ENCODE assay signal across 16 cellular contexts in genomic region chr4:2835978-2836377, GRCh38. TPM values are rescaled to one million over a fixed set of nuclear protein-coding genes. Genes with fewer than 3 reads are reported as not detected.
DNase-seq lines count a peak whose midpoint lies in the region; ATAC-seq and TF ChIP-seq lines count a peak whose summit lies in the region.
"Had no signal": no experiment of that assay in that cellular context is flagged by ENCODE, and none has a peak within 500 bp of the region (broad histone marks: within the 10 kb centered on the region; RNA-seq: fewer than 3 reads in every experiment).

No MANE protein-coding gene starts in this region.

- no peak overlapping the region for H3K14ac ChIP-seq in mesenchymal stem cell (ENCODE audit: low read length in 2 of 2)

- no peaks in the 10 kb centered on the region for H3K27me3 Mint-ChIP-seq in activated CD4-positive, alpha-beta memory T cell treated with anti-CD3 and anti-CD28 coated beads, Interleukin-2, amount 10 ng/mL, durations not matched to agents 7 days and 5 days
- no peaks in the 10 kb centered on the region for H3K27me3 Mint-ChIP-seq in type B pancreatic cell

- H3K4me1 ChIP-seq in left ventricle myocardium inferior (peaks cover 42% of the 10 kb centered on the region), right atrium auricular region (peaks cover 0 to 23% of the 10 kb centered on the region in 2 donors), mesenchymal stem cell (ENCODE audit: control insufficient read depth, insufficient read depth, low read depth, low read length) (peaks cover 63% of the 10 kb centered on the region)

- peak overlapping the region; percentile 11 for H2AK5ac ChIP-seq in mesenchymal stem cell (ENCODE audit: low read length, severe bottlenecking)

- TF ChIP-seq CTCF in left ventricle myocardium inferior (IDR thresholded peaks at IDR 0.05; ENCODE audit: borderline replicate concordance) (no peak), right atrium auricular region (IDR thresholded peaks at IDR 0.05) (no peak), type B pancreatic cell (conservative IDR thresholded peaks at IDR 0.05) (no peak)

- H3K36me3 ChIP-seq in left ventricle myocardium inferior (peaks cover 48% of the 10 kb centered on the region), right atrium auricular region (peaks cover 31% of the 10 kb centered on the region), mesenchymal stem cell (ENCODE audit: control insufficient read depth in 1 of 2, insufficient read depth in 2 of 2, low read depth in 1 of 2, low read length in 2 of 2) (peaks cover 53 to 69% of the 10 kb centered on the region in 2 experiments)
- H3K36me3 ChIP-seq: uterus had no signal

- H3K27me3 ChIP-seq in left ventricle myocardium inferior (ENCODE audit: low read depth): no peaks in the 10 kb centered on the region
- H3K27me3 ChIP-seq in right atrium auricular region: no peaks in the 10 kb centered on the region
- H3K27me3 ChIP-seq in mesenchymal stem cell (ENCODE audit: control insufficient read depth in 1 of 2, insufficient read depth in 1 of 2, low read length in 2 of 2): no peaks in the 10 kb centered on the region
- H3K27me3 ChIP-seq: body of pancreas, uterus had no signal

- H3K36me3 Mint-ChIP-seq in activated CD4-positive, alpha-beta memory T cell treated with anti-CD3 and anti-CD28 coated beads, Interleukin-2, amount 10 ng/mL, durations not matched to agents 7 days and 5 days (ENCODE audit: low read depth): peaks cover 49% of the 10 kb centered on the region
- H3K36me3 Mint-ChIP-seq in type B pancreatic cell: peaks cover 5% of the 10 kb centered on the region

- H3K9ac ChIP-seq in mesenchymal stem cell (ENCODE audit: low read length): no peak overlapping the region

- H3K9me3 Mint-ChIP-seq in activated CD4-positive, alpha-beta memory T cell treated with anti-CD3 and anti-CD28 coated beads, Interleukin-2, amount 10 ng/mL, durations not matched to agents 7 days and 5 days: peaks cover 3% of the 10 kb centered on the region
- H3K9me3 Mint-ChIP-seq in type B pancreatic cell: no peaks in the 10 kb centered on the region

- H3K9me3 ChIP-seq in left ventricle myocardium inferior (replicated peaks): no peaks in the 10 kb centered on the region
- no peaks in the 10 kb centered on the region for H3K9me3 ChIP-seq in right atrium auricular region
- H3K9me3 ChIP-seq in mesenchymal stem cell (ENCODE audit: control insufficient read depth, low read length): no peaks in the 10 kb centered on the region
- H3K9me3 ChIP-seq: body of pancreas, uterus had no signal

- H4K91ac ChIP-seq in mesenchymal stem cell (ENCODE audit: low read length): no peak overlapping the region

- H2BK12ac ChIP-seq in mesenchymal stem cell (ENCODE audit: low read length in 2 of 2): no peak overlapping the region

- H2BK5ac ChIP-seq in mesenchymal stem cell (ENCODE audit: low read depth, low read length, poor library complexity, severe bottlenecking): no peak overlapping the region

- H3K4me2 ChIP-seq in mesenchymal stem cell (ENCODE audit: low read length, poor library complexity, severe bottlenecking): no peak overlapping the region

- no peak for ATAC-seq in HG02623 (IDR thresholded peaks at IDR 0.05; ENCODE audit: unreplicated experiment)
- ATAC-seq: body of pancreas had no signal

- H2BK15ac ChIP-seq in mesenchymal stem cell (ENCODE audit: low read depth, poor library complexity, severe bottlenecking): no peak overlapping the region

- no peak overlapping the region for H2AFZ ChIP-seq in mesenchymal stem cell (ENCODE audit: low read depth, low read length)

- DNase-seq in left ventricle myocardium inferior (peak; percentile 11), right atrium auricular region (ENCODE audit: low spot score) (no peak), mesenchymal stem cell (no peak), type B pancreatic cell (ENCODE audit: extremely low spot score, unreplicated experiment) (peak; percentile 44), SKM-1 treated with dmso at 0.1 percent for 144 hours (lab: John Stamatoyannopoulos, UW; ENCODE audit: unreplicated experiment) (no peak), kidney tubule cell (ENCODE audit: low spot score) (no peak)
- peak; percentile 10 for DNase-seq in activated CD4-positive, alpha-beta memory T cell treated with anti-CD3 and anti-CD28 coated beads, Interleukin-2, amount 10 ng/mL, durations not matched to agents 7 days and 5 days
- DNase-seq: DND-41; effector CD8-positive, alpha-beta T cell; NCI-H2171; SHP77; stimulated activated CD4-positive, alpha-beta T cell treated with anti-CD3 and anti-CD28 coated beads, Interleukin-2, amount 100 ng/mL, for 24 hours had no signal

- 96% methylated on average over 8 of the region's 8 CpGs for WGBS in mesenchymal stem cell

- POLR2A ChIA-PET in activated CD4-positive, alpha-beta memory T cell treated with anti-CD3 and anti-CD28 coated beads, Interleukin-2, amount 10 ng/mL, durations not matched to agents 7 days and 5 days (lab: Charles Lee): interaction anchor here (1.2 to 7.4 kb wide), 8 partner anchors 8 to 126 kb away, joined by 3 to 35 read pairs (median 8); partner anchors contain the start of genes ADD1 and TNIP2

- H3K27ac Mint-ChIP-seq in activated CD4-positive, alpha-beta memory T cell treated with anti-CD3 and anti-CD28 coated beads, Interleukin-2, amount 10 ng/mL, durations not matched to agents 7 days and 5 days: peak overlapping the region; percentile 93
- no peak overlapping the region for H3K27ac Mint-ChIP-seq in type B pancreatic cell
- H3K27ac Mint-ChIP-seq: mesothelial cell of epicardium had no signal

- H3K27ac ChIP-seq in left ventricle myocardium inferior (replicated peaks): peak overlapping the region; percentile 55
- no peak overlapping the region for H3K27ac ChIP-seq in right atrium auricular region
- H3K27ac ChIP-seq in mesenchymal stem cell (ENCODE audit: low read length, poor library complexity, severe bottlenecking): peak overlapping the region; percentile 75
- H3K27ac ChIP-seq: body of pancreas had no signal

- peaks cover 63% of the 10 kb centered on the region for H3K4me1 Mint-ChIP-seq in activated CD4-positive, alpha-beta memory T cell treated with anti-CD3 and anti-CD28 coated beads, Interleukin-2, amount 10 ng/mL, durations not matched to agents 7 days and 5 days
- no peaks in the 10 kb centered on the region for H3K4me1 Mint-ChIP-seq in type B pancreatic cell (ENCODE audit: unreplicated experiment)
- H3K4me1 Mint-ChIP-seq: mesothelial cell of epicardium had no signal

- no peak overlapping the region for H3K4me3 Mint-ChIP-seq in activated CD4-positive, alpha-beta memory T cell treated with anti-CD3 and anti-CD28 coated beads, Interleukin-2, amount 10 ng/mL, durations not matched to agents 7 days and 5 days
- no peak overlapping the region for H3K4me3 Mint-ChIP-seq in type B pancreatic cell
- H3K4me3 Mint-ChIP-seq: mesothelial cell of epicardium had no signal

- no peak overlapping the region for H3K23ac ChIP-seq in mesenchymal stem cell (ENCODE audit: low read length in 2 of 2)

- intact Hi-C loops in left ventricle myocardium inferior (cut with micrococcal nuclease): no loop called here

- no peak overlapping the region for H4K8ac ChIP-seq in mesenchymal stem cell (ENCODE audit: low read length)

- H3K18ac ChIP-seq in mesenchymal stem cell (ENCODE audit: low read depth in 1 of 2, low read length in 2 of 2): no peak overlapping the region

- H2BK120ac ChIP-seq in mesenchymal stem cell (ENCODE audit: low read depth, low read length): no peak overlapping the region

- CTCF ChIA-PET in activated CD4-positive, alpha-beta memory T cell treated with anti-CD3 and anti-CD28 coated beads, Interleukin-2, amount 10 ng/mL, durations not matched to agents 7 days and 5 days (lab: Charles Lee): interaction anchor here (1.6 kb wide), 1 partner anchor 72 kb away, joined by 3 read pairs; no protein-coding TSS in a partner anchor

- H3K79me1 ChIP-seq in mesenchymal stem cell (replicated peaks; ENCODE audit: low read length, poor library complexity, severe bottlenecking): peaks cover 17% of the 10 kb centered on the region

- H3K4ac ChIP-seq in mesenchymal stem cell (ENCODE audit: low read depth in 1 of 2, low read length in 2 of 2): no peak overlapping the region

- H3K4me3 ChIP-seq in left ventricle myocardium inferior: no peak overlapping the region
- H3K4me3 ChIP-seq in right atrium auricular region: no peak overlapping the region
- no peak overlapping the region for H3K4me3 ChIP-seq in mesenchymal stem cell (ENCODE audit: insufficient read depth in 1 of 2, low read depth in 1 of 2, low read length in 2 of 2)
- H3K4me3 ChIP-seq: body of pancreas, uterus had no signal

RNA-seq across cellular contexts. Expression of gene ADD1, which starts 7.7 kb away (rescaled TPM):
- total RNA-seq in left ventricle myocardium inferior (212 TPM), right atrium auricular region (100 to 1,000 TPM; 171 to 196 TPM), type B pancreatic cell (ENCODE audit: low replicate concordance) (197 and 235 TPM in 2 replicates)
- total RNA-seq in activated CD4-positive, alpha-beta memory T cell treated with anti-CD3 and anti-CD28 coated beads, Interleukin-2, amount 10 ng/mL, durations not matched to agents 7 days and 5 days: 100 to 1,000 TPM; 266 to 277 TPM
- 336 TPM for polyA plus RNA-seq in mesenchymal stem cell (2013, experiment 1 of 2)
- polyA plus RNA-seq in mesenchymal stem cell (2013, experiment 2 of 2): 331 TPM

RNA-seq across cellular contexts. Expression of gene SH3BP2, which starts 43.1 kb away (rescaled TPM):
- total RNA-seq in left ventricle myocardium inferior: 24.7 TPM
- 10 to 100 TPM; 20.1 to 25.2 TPM for total RNA-seq in right atrium auricular region
- total RNA-seq in activated CD4-positive, alpha-beta memory T cell treated with anti-CD3 and anti-CD28 coated beads, Interleukin-2, amount 10 ng/mL, durations not matched to agents 7 days and 5 days: 10 to 100 TPM; 77.0 to 80.3 TPM
- 25.7 TPM for polyA plus RNA-seq in mesenchymal stem cell (2013, experiment 1 of 2)
- 26.3 TPM for polyA plus RNA-seq in mesenchymal stem cell (2013, experiment 2 of 2)
- 31.4 and 45.4 TPM in 2 replicates for total RNA-seq in type B pancreatic cell (ENCODE audit: low replicate concordance)

Comparison
In these comparisons a context has a peak if more than half of its experiments do, and no peak if none do; other contexts are left out.
1. DNase-seq: peak in left ventricle myocardium inferior (single experiment), activated CD4-positive, alpha-beta memory T cell treated with anti-CD3 and anti-CD28 coated beads, Interleukin-2, amount 10 ng/mL, durations not matched to agents 7 days and 5 days (single experiment) and type B pancreatic cell (single experiment); none in right atrium auricular region (single experiment), mesenchymal stem cell (single experiment), SKM-1 treated with dmso at 0.1 percent for 144 hours (single experiment) and kidney tubule cell (single experiment).
2. H3K27ac ChIP-seq: peak in left ventricle myocardium inferior (single experiment) and mesenchymal stem cell (single experiment); none in right atrium auricular region (0 of 2).